ENCODE assay signal across 18 cellular contexts in genomic region chr6:3882865-3883264, GRCh38. TPM values are rescaled to one million over a fixed set of nuclear protein-coding genes. Genes with fewer than 3 reads are reported as not detected.
DNase-seq lines count a peak whose midpoint lies in the region; ATAC-seq and TF ChIP-seq lines count a peak whose summit lies in the region.
"Had no signal": no experiment of that assay in that cellular context is flagged by ENCODE, and none has a peak within 500 bp of the region (broad histone marks: within the 10 kb centered on the region; RNA-seq: fewer than 3 reads in every experiment).

No MANE protein-coding gene starts in this region.

- no peaks in the 10 kb centered on the region for H3K36me3 ChIP-seq in SK-N-SH (replicated peaks in 1 of 2; ENCODE audit: control insufficient read depth in 1 of 2, insufficient read depth in 2 of 2, low read length in 1 of 2)
- H3K36me3 ChIP-seq: adrenal gland had no signal

- H3K4me1 ChIP-seq in SK-N-SH (ENCODE audit: control insufficient read depth in 1 of 2, insufficient read depth in 2 of 2, low read depth in 1 of 2, low read length in 1 of 2), result peaks cover 0 to 20% of the 10 kb centered on the region in 2 experiments; a peak in 2 of 4 replicates
- H3K4me1 ChIP-seq: adrenal gland had no signal

- TF ChIP-seq EP300 in SK-N-SH (IDR thresholded peaks at IDR 0.05; ENCODE audit: borderline replicate concordance in 1 of 2, low read depth in 1 of 2, low read length in 1 of 2), result no peak

- no peak overlapping the region for H3K9ac ChIP-seq in SK-N-SH

- ATAC-seq in Right ventricle myocardium superior (ENCODE audit: poor library complexity), result peak; percentile 80
- no peak for ATAC-seq in HG03196 (IDR thresholded peaks at IDR 0.05; ENCODE audit: unreplicated experiment)

- TF ChIP-seq RAD21 in SK-N-SH (IDR thresholded peaks at IDR 0.05; ENCODE audit: low read length), result no peak

- DNase-seq in AG09319 (ENCODE audit: extremely low read depth, low read depth), result peak; percentile 85
- DNase-seq in SK-N-SH, result no peak
- no peak for DNase-seq in Right ventricle myocardium superior
- DNase-seq in renal cortical epithelial cell (ENCODE audit: low read depth), result peak; percentile 15
- DNase-seq in activated CD4-positive, alpha-beta T cell treated with anti-CD3 and anti-CD28 coated beads for 48 hours, result no peak
- DNase-seq in activated naive CD4-positive, alpha-beta T cell treated with Interleukin-2 at 50 U/mL for 16 hours, result no peak
- DNase-seq in cortex of kidney (lab: John Stamatoyannopoulos, UW), result no peak
- DNase-seq: activated CD4-positive, CD25-positive, alpha-beta regulatory T cell treated with anti-CD3 and anti-CD28 coated beads, Interleukin-2, amount 50 U/mL, for 72 hours; activated T-cell treated with anti-CD3 and anti-CD28 coated beads for 4 hours; C1 segment of cervical spinal cord; DND-41; glutamatergic neuron; Kasumi-1; NCI-H2081; NK-92 treated with Interleukin-12 subunit alpha and Interleukin-12 subunit beta, amount 100 ng/mL, for 24 hours; SW 1271 had no signal

- no peaks in the 10 kb centered on the region for H3K27me3 ChIP-seq in SK-N-SH (ENCODE audit: insufficient read depth)
- H3K27me3 ChIP-seq: adrenal gland had no signal

- CTCF ChIA-PET in SK-N-SH (lab: Yijun Ruan, JAX), result interaction anchor here (1.7 to 1.8 kb wide), 2 partner anchors 34 to 135 kb away, joined by 4 to 8 read pairs; partner anchors contain the start of gene FAM50B

- POLR2A ChIA-PET in SK-N-SH (lab: Yijun Ruan, JAX), result no interaction called here

- H4K20me1 ChIP-seq in SK-N-SH (ENCODE audit: insufficient read depth), result no peaks in the 10 kb centered on the region

- no peak overlapping the region for H3K4me3 ChIP-seq in SK-N-SH (ENCODE audit: low read depth in 2 of 2, low read length in 1 of 2)
- H3K4me3 ChIP-seq: adrenal gland had no signal

- no peak for TF ChIP-seq CTCF in AG09319 (IDR thresholded peaks at IDR 0.05; ENCODE audit: low read depth, low read length)
- TF ChIP-seq CTCF in SK-N-SH (IDR thresholded peaks at IDR 0.05), result no peak

- no peaks in the 10 kb centered on the region for H3K9me2 ChIP-seq in SK-N-SH

- H3K9me3 ChIP-seq in SK-N-SH, result no peaks in the 10 kb centered on the region
- H3K9me3 ChIP-seq: adrenal gland had no signal

- peaks cover 6% of the 10 kb centered on the region for H3F3A ChIP-seq in SK-N-SH (replicated peaks; ENCODE audit: insufficient read depth)

- H3K79me2 ChIP-seq in SK-N-SH (ENCODE audit: insufficient read depth), result no peaks in the 10 kb centered on the region

- no peak overlapping the region; a peak in 1 of 4 replicates for H3K27ac ChIP-seq in SK-N-SH (ENCODE audit: low read depth in 2 of 2, low read length in 1 of 2)
- H3K27ac ChIP-seq: adrenal gland had no signal

- intact Hi-C loops in Right ventricle myocardium superior (cut with DNase I), result no loop called here

- WGBS in SK-N-SH (ENCODE audit: low lambda C conversion rate), result 69% methylated on average over 5 of the region's 5 CpGs

- no peak overlapping the region for H3K4me2 ChIP-seq in SK-N-SH

- H2AFZ ChIP-seq in SK-N-SH (ENCODE audit: low read depth), result peak overlapping the region; percentile 9; the same call in 1 of the 2 replicates

TF ChIP-seq in SK-N-SH, 30 proteins besides CTCF, POLR2A, EP300 and RAD21:
- TF ChIP-seq TCF12 (IDR thresholded peaks at IDR 0.05), result peak; percentile 82
- TF ChIP-seq NFIC (IDR thresholded peaks at IDR 0.05; ENCODE audit: borderline replicate concordance), result 0 out of 2 replicates have a peak, but pooled peaks have one; percentile 26
- no peak for TF ChIP-seq SIN3A (IDR thresholded peaks at IDR 0.05; ENCODE audit: borderline replicate concordance, low read depth, low read length)

RNA-seq across cellular contexts. Expression of gene FAM50B, which starts 33.7 kb away (rescaled TPM):
- 12.9 and 13.8 TPM in 2 replicates for polyA plus RNA-seq in SK-N-SH (2012; rRNA removed)
- 8.0 and 10.9 TPM in 2 replicates for polyA plus RNA-seq in SK-N-SH (2012; cell fraction: cytosol; rRNA removed)
- 8.0 and 8.2 TPM in 2 replicates for polyA plus RNA-seq in SK-N-SH (2012; cell fraction: nucleus; rRNA removed)
- total RNA-seq in Right ventricle myocardium superior (28.9 TPM), renal cortical epithelial cell (4.7 and 12.6 TPM in 2 replicates)

Comparison
In these comparisons a context has a peak if more than half of its experiments do, and no peak if none do; other contexts are left out.
1. DNase-seq: peak in AG09319 (single experiment) and renal cortical epithelial cell (single experiment); none in SK-N-SH (single experiment), Right ventricle myocardium superior (single experiment), activated CD4-positive, alpha-beta T cell treated with anti-CD3 and anti-CD28 coated beads for 48 hours (single experiment), activated naive CD4-positive, alpha-beta T cell treated with Interleukin-2 at 50 U/mL for 16 hours (single experiment) and cortex of kidney (single experiment).